In genomic region chr1:1115136-1115829, GRCh38 we compare ENCODE assay signal across 8 cellular contexts. TPM values are rescaled to one million over a fixed set of nuclear protein-coding genes. Genes with fewer than 3 reads are reported as not detected.
A peak's percentile ranks its signal among the peaks of the same experiment; 100 is the strongest.
DNase-seq lines count a peak whose midpoint lies in the region; ATAC-seq, FAIRE-seq and TF ChIP-seq lines count a peak whose summit lies in the region.

No MANE protein-coding gene starts in this region.

- TF ChIP-seq POLR2A in HepG2 (IDR thresholded peaks at IDR 0.05; ENCODE audit: insufficient read depth in 1 of 2, low read depth in 2 of 2, low read length in 2 of 2) = no peak

- H3K79me2 ChIP-seq in astrocyte (ENCODE audit: insufficient read depth, low read length) (peaks cover 40% of the 10 kb centered on the region), HepG2 (ENCODE audit: insufficient read depth, low read length) (peaks cover 6% of the 10 kb centered on the region)

- H3K27ac Mint-ChIP-seq in activated CD4-positive, alpha-beta T cell treated with anti-CD3 and anti-CD28 coated beads, Interleukin-2, amount 10 ng/mL, durations not matched to agents 24 days and 14 days = peak overlapping the region; percentile 73
- H3K27ac Mint-ChIP-seq in astrocyte (ENCODE audit: unreplicated experiment) = no peak overlapping the region

- TF ChIP-seq CTCF in astrocyte (IDR thresholded peaks at IDR 0.05; ENCODE audit: insufficient read depth, low read depth, low read length) (no peak), HepG2 (CRISPR knock-in tag; IDR thresholded peaks at IDR 0.05) (no peak)

- BruUV-seq in HepG2 (replicated peaks; lab: Mats Ljungman, UMichigan) = no TSS peak

- peak overlapping the region; percentile 63 for H3K27ac ChIP-seq in astrocyte (ENCODE audit: low read depth, low read length)
- peak overlapping the region; percentile 35 for H3K27ac ChIP-seq in HepG2 (ENCODE audit: extremely low read length, insufficient read depth, low read length)
- H3K27ac ChIP-seq in thymus (ENCODE audit: low read depth) = no peak overlapping the region

- H3K4me1 ChIP-seq in astrocyte (ENCODE audit: insufficient read depth, low read length) (no peaks in the 10 kb centered on the region), HepG2 (ENCODE audit: insufficient read depth, low read length) (peaks cover 23% of the 10 kb centered on the region), thymus (ENCODE audit: control insufficient read depth, insufficient read depth, low read length) (peaks cover 9% of the 10 kb centered on the region)

- H2AFZ ChIP-seq in astrocyte (ENCODE audit: low read depth, low read length) = no peak overlapping the region
- H2AFZ ChIP-seq in HepG2 (ENCODE audit: low read length) = no peak overlapping the region

- 28% methylated on average over 21 of the region's 45 CpGs for WGBS in HepG2 (ENCODE audit: low lambda C conversion rate)
- WGBS in thymus = 6% methylated on average over 44 of the region's 45 CpGs

- POLR2A ChIA-PET in HepG2 (lab: Yijun Ruan, JAX) = interaction anchor here (1.3 to 1.9 kb wide), 3 partner anchors 10 to 116 kb away, joined by 5 to 9 read pairs (median 6); no protein-coding TSS in a partner anchor

- TF ChIP-seq RAD21 in HepG2 (CRISPR knock-in tag; IDR thresholded peaks at IDR 0.05) = no peak

- FAIRE-seq in astrocyte (lab: Jason Lieb, UNC) = no peak
- FAIRE-seq in HepG2 (lab: Jason Lieb, UNC) = no peak

- ATAC-seq in HepG2 = no peak
- no peak for ATAC-seq in HG03097 (IDR thresholded peaks at IDR 0.05; ENCODE audit: low FRiP score, unreplicated experiment)
- no peak for ATAC-seq in GM21390 (IDR thresholded peaks at IDR 0.05; ENCODE audit: unreplicated experiment)

- intact Hi-C loops in activated CD4-positive, alpha-beta T cell treated with anti-CD3 and anti-CD28 coated beads, Interleukin-2, amount 10 ng/mL, durations not matched to agents 24 days and 14 days (cut with micrococcal nuclease) = no loop called here
- intact Hi-C loops in HepG2 (cut with micrococcal nuclease; ENCODE audit: unreplicated experiment) = no loop called here

- TF ChIP-seq EP300 in HepG2 (IDR thresholded peaks at IDR 0.05; ENCODE audit: low read depth in 2 of 2, low read length in 2 of 2) (no peak), HepG2 (CRISPR knock-in tag; IDR thresholded peaks at IDR 0.05; ENCODE audit: borderline replicate concordance) (no peak)

- peaks cover 3% of the 10 kb centered on the region for H3K27me3 ChIP-seq in astrocyte (ENCODE audit: insufficient read depth, low read length)
- H3K27me3 ChIP-seq in HepG2 (ENCODE audit: control insufficient read depth in 1 of 2, insufficient read depth in 2 of 2, low read length in 2 of 2) = peaks cover 7 to 31% of the 10 kb centered on the region in 2 experiments; a peak in 4 of 5 replicates
- H3K27me3 ChIP-seq in thymus (ENCODE audit: control insufficient read depth, insufficient read depth) = peaks cover 17% of the 10 kb centered on the region

- peaks cover 28% of the 10 kb centered on the region for H3K36me3 Mint-ChIP-seq in activated CD4-positive, alpha-beta T cell treated with anti-CD3 and anti-CD28 coated beads, Interleukin-2, amount 10 ng/mL, durations not matched to agents 24 days and 14 days (ENCODE audit: low read depth)
- peaks cover 12% of the 10 kb centered on the region for H3K36me3 Mint-ChIP-seq in astrocyte (ENCODE audit: low read depth, unreplicated experiment)

- peaks cover 9% of the 10 kb centered on the region for H3K4me1 Mint-ChIP-seq in activated CD4-positive, alpha-beta T cell treated with anti-CD3 and anti-CD28 coated beads, Interleukin-2, amount 10 ng/mL, durations not matched to agents 24 days and 14 days
- H3K4me1 Mint-ChIP-seq in astrocyte (ENCODE audit: low read depth, unreplicated experiment) = no peaks in the 10 kb centered on the region

- H3K4me2 ChIP-seq in astrocyte (ENCODE audit: low read length) = peak overlapping the region; percentile 92
- H3K4me2 ChIP-seq in HepG2 (ENCODE audit: low read depth, low read length) = peak overlapping the region; percentile 70

- peaks cover 13% of the 10 kb centered on the region for H3K9me3 Mint-ChIP-seq in activated CD4-positive, alpha-beta T cell treated with anti-CD3 and anti-CD28 coated beads, Interleukin-2, amount 10 ng/mL, durations not matched to agents 24 days and 14 days
- H3K9me3 Mint-ChIP-seq in astrocyte (ENCODE audit: unreplicated experiment) = peaks cover 4% of the 10 kb centered on the region

- H3K9me3 ChIP-seq in astrocyte (ENCODE audit: insufficient read depth, low read depth, low read length) = peaks cover 6% of the 10 kb centered on the region
- peaks cover 10% of the 10 kb centered on the region for H3K9me3 ChIP-seq in HepG2 (ENCODE audit: low read length)
- H3K9me3 ChIP-seq in thymus (ENCODE audit: control insufficient read depth) = peaks cover 8% of the 10 kb centered on the region

- in situ Hi-C loops in HepG2 (cut with HindIII; ENCODE audit: extremely low pct_ligation_motif_present, low pct_unique_long_range_greater_than_20kb) = no loop called here

- peaks cover 6% of the 10 kb centered on the region for H3K27me3 Mint-ChIP-seq in activated CD4-positive, alpha-beta T cell treated with anti-CD3 and anti-CD28 coated beads, Interleukin-2, amount 10 ng/mL, durations not matched to agents 24 days and 14 days
- H3K27me3 Mint-ChIP-seq in astrocyte (ENCODE audit: low read depth, unreplicated experiment) = peaks cover 17% of the 10 kb centered on the region

- H3K4me3 ChIP-seq in astrocyte (ENCODE audit: insufficient read depth, low read depth, low read length) (peak overlapping the region; percentile 63), HepG2 (replicated peaks in 1 of 3; ENCODE audit: insufficient read depth in 1 of 3, low read depth in 2 of 3, low read length in 3 of 3) (peak overlapping the region; percentile 72 to 83 (median 73)), thymus (ENCODE audit: low read length) (peak overlapping the region; percentile 88)

- peaks cover 10% of the 10 kb centered on the region for H4K20me1 ChIP-seq in astrocyte (ENCODE audit: insufficient read depth, low read length)
- H4K20me1 ChIP-seq in HepG2 (ENCODE audit: insufficient read depth, low read length) = no peaks in the 10 kb centered on the region

- CTCF ChIA-PET in HepG2 (lab: Yijun Ruan, JAX; ENCODE audit: low intra/inter-chr PET ratio, low total read pairs) = no interaction called here

- no peak for DNase-seq in activated CD4-positive, alpha-beta T cell treated with anti-CD3 and anti-CD28 coated beads, Interleukin-2, amount 10 ng/mL, durations not matched to agents 24 days and 14 days
- no peak for DNase-seq in activated CD4-positive, alpha-beta T cell treated with anti-CD3 and anti-CD28 coated beads for 48 hours
- no peak for DNase-seq in astrocyte (ENCODE audit: low read depth)
- no peak for DNase-seq in HepG2 (ENCODE audit: low spot score)
- no peak for DNase-seq in NCI-H187 (lab: John Stamatoyannopoulos, UW)

- peak overlapping the region; percentile 77 for H3K9ac ChIP-seq in astrocyte (ENCODE audit: low read length)
- H3K9ac ChIP-seq in HepG2 (ENCODE audit: insufficient read depth, low read depth, low read length) = peak overlapping the region; percentile 68; the same call in 1 of the 2 replicates

- H3K36me3 ChIP-seq in astrocyte (ENCODE audit: insufficient read depth, low read length) (no peaks in the 10 kb centered on the region), HepG2 (replicated peaks in 1 of 2; ENCODE audit: control insufficient read depth in 1 of 2, insufficient read depth in 2 of 2, low read length in 2 of 2) (peaks cover 5 to 7% of the 10 kb centered on the region in 2 experiments; a peak in 3 of 5 replicates), thymus (ENCODE audit: control insufficient read depth, insufficient read depth) (peaks cover 8% of the 10 kb centered on the region)

- H3K4me3 Mint-ChIP-seq in activated CD4-positive, alpha-beta T cell treated with anti-CD3 and anti-CD28 coated beads, Interleukin-2, amount 10 ng/mL, durations not matched to agents 24 days and 14 days = peak overlapping the region; percentile 87
- peak overlapping the region; percentile 85 for H3K4me3 Mint-ChIP-seq in astrocyte (ENCODE audit: unreplicated experiment)

RNA-seq across cellular contexts. Expression of gene C1orf159, which starts 0.6 kb away (rescaled TPM):
- total RNA-seq in activated CD4-positive, alpha-beta T cell treated with anti-CD3 and anti-CD28 coated beads, Interleukin-2, amount 10 ng/mL, durations not matched to agents 24 days and 14 days = 24.5 and 28.0 TPM in 2 replicates
- total RNA-seq in astrocyte (10.6 and 13.9 TPM in 2 replicates), HepG2 (2016; rRNA removed; fragmentation: Illumina TruSeq; extraction: Trizol) (3.8 and 6.7 TPM in 2 replicates)
- 6.3 and 6.8 TPM in 2 replicates for total RNA-seq in HepG2 (2016; cell fraction: cytosol; rRNA removed; fragmentation: Illumina TruSeq; extraction: Trizol; ENCODE audit: low read depth)
- 3.6 and 6.6 TPM in 2 replicates for total RNA-seq in HepG2 (2016; cell fraction: insoluble cytoplasmic fraction; rRNA removed; fragmentation: Illumina TruSeq; extraction: Trizol)
- 7.4 and 7.9 TPM in 2 replicates for total RNA-seq in HepG2 (2016; cell fraction: membrane; rRNA removed; fragmentation: Illumina TruSeq; extraction: Trizol)
- total RNA-seq in HepG2 (2016; cell fraction: nucleus; rRNA removed; fragmentation: Illumina TruSeq; extraction: Trizol) = 6.3 and 7.7 TPM in 2 replicates
- polyA plus RNA-seq in HepG2 (2011; rRNA removed) (3.8 and 4.2 TPM in 2 replicates), thymus (17.8 TPM)
- polyA plus RNA-seq in HepG2 (2011; cell fraction: cytosol; rRNA removed) = 1.7 and 4.2 TPM in 2 replicates
- 22.9 and 35.9 TPM in 2 replicates for polyA plus RNA-seq in HepG2 (2011; cell fraction: nucleus; rRNA removed)
- polyA plus RNA-seq in HepG2 (2012) = 2.8 and 3.2 TPM in 2 replicates
- polyA plus RNA-seq in HepG2 (2016; cell fraction: cytosol; fragmentation: Illumina TruSeq; extraction: Trizol; ENCODE audit: low read depth) = 4.7 and 6.0 TPM in 2 replicates
- polyA plus RNA-seq in HepG2 (2016; cell fraction: insoluble cytoplasmic fraction; fragmentation: Illumina TruSeq; extraction: Trizol; ENCODE audit: low read depth) = 3.5 and 4.0 TPM in 2 replicates
- 7.0 and 8.1 TPM in 2 replicates for polyA plus RNA-seq in HepG2 (2016; cell fraction: membrane; fragmentation: Illumina TruSeq; extraction: Trizol; ENCODE audit: low read depth)
- polyA plus RNA-seq in HepG2 (2016; cell fraction: nucleus; fragmentation: Illumina TruSeq; extraction: Trizol; ENCODE audit: insufficient read depth, low read depth) = 19.9 and 20.1 TPM in 2 replicates
- 2.9 and 5.6 TPM in 2 replicates for polyA minus RNA-seq in HepG2 (2011; rRNA and poly(A)+ RNA removed; ENCODE audit: low replicate concordance)
- polyA minus RNA-seq in HepG2 (2011; cell fraction: cytosol; rRNA and poly(A)+ RNA removed) = 2.1 and 2.2 TPM in 2 replicates
- polyA minus RNA-seq in HepG2 (2011; cell fraction: nucleus; rRNA and poly(A)+ RNA removed) = 3.7 and 4.5 TPM in 2 replicates

RNA-seq across cellular contexts. Expression of gene RNF223, which starts 41.2 kb away (rescaled TPM):
- total RNA-seq in activated CD4-positive, alpha-beta T cell treated with anti-CD3 and anti-CD28 coated beads, Interleukin-2, amount 10 ng/mL, durations not matched to agents 24 days and 14 days = not detected in 2 replicates
- 0.18 and 0.38 TPM in 2 replicates for total RNA-seq in astrocyte
- not detected in 2 replicates for total RNA-seq in HepG2 (2016; rRNA removed; fragmentation: Illumina TruSeq; extraction: Trizol)
- not detected in 2 replicates for total RNA-seq in HepG2 (2016; cell fraction: cytosol; rRNA removed; fragmentation: Illumina TruSeq; extraction: Trizol; ENCODE audit: low read depth)
- total RNA-seq in HepG2 (2016; cell fraction: insoluble cytoplasmic fraction; rRNA removed; fragmentation: Illumina TruSeq; extraction: Trizol) = not detected in 2 replicates
- not detected in 2 replicates for total RNA-seq in HepG2 (2016; cell fraction: membrane; rRNA removed; fragmentation: Illumina TruSeq; extraction: Trizol)
- not detected in 2 replicates for total RNA-seq in HepG2 (2016; cell fraction: nucleus; rRNA removed; fragmentation: Illumina TruSeq; extraction: Trizol)
- 0.03 and 0.05 TPM in 2 replicates for polyA plus RNA-seq in HepG2 (2011; rRNA removed)
- 0.04 TPM in 1 of 2 replicates, not detected in the other for polyA plus RNA-seq in HepG2 (2011; cell fraction: cytosol; rRNA removed)
- not detected in 2 replicates for polyA plus RNA-seq in HepG2 (2011; cell fraction: nucleus; rRNA removed)
- polyA plus RNA-seq in HepG2 (2012) = 0.07 and 0.08 TPM in 2 replicates
- polyA plus RNA-seq in HepG2 (2016; cell fraction: cytosol; fragmentation: Illumina TruSeq; extraction: Trizol; ENCODE audit: low read depth) = not detected in 2 replicates
- polyA plus RNA-seq in HepG2 (2016; cell fraction: insoluble cytoplasmic fraction; fragmentation: Illumina TruSeq; extraction: Trizol; ENCODE audit: low read depth) = not detected in 2 replicates
- polyA plus RNA-seq in HepG2 (2016; cell fraction: membrane; fragmentation: Illumina TruSeq; extraction: Trizol; ENCODE audit: low read depth) = not detected in 2 replicates
- polyA plus RNA-seq in HepG2 (2016; cell fraction: nucleus; fragmentation: Illumina TruSeq; extraction: Trizol; ENCODE audit: insufficient read depth, low read depth) = not detected in 2 replicates
- 2.1 TPM in 1 of 2 replicates, not detected in the other for polyA minus RNA-seq in HepG2 (2011; rRNA and poly(A)+ RNA removed; ENCODE audit: low replicate concordance)
- polyA minus RNA-seq in HepG2 (2011; cell fraction: cytosol; rRNA and poly(A)+ RNA removed) = not detected in 2 replicates
- polyA minus RNA-seq in HepG2 (2011; cell fraction: nucleus; rRNA and poly(A)+ RNA removed) = 0.26 TPM in 1 of 2 replicates, not detected in the other
- 0.37 TPM for polyA plus RNA-seq in thymus

RNA-seq across cellular contexts. Expression of gene TTLL10, which starts 58.4 kb away (rescaled TPM):
- not detected in 2 replicates for total RNA-seq in activated CD4-positive, alpha-beta T cell treated with anti-CD3 and anti-CD28 coated beads, Interleukin-2, amount 10 ng/mL, durations not matched to agents 24 days and 14 days
- total RNA-seq in astrocyte = not detected in 2 replicates
- total RNA-seq in HepG2 (2016; rRNA removed; fragmentation: Illumina TruSeq; extraction: Trizol) = not detected in 2 replicates
- not detected in 2 replicates for total RNA-seq in HepG2 (2016; cell fraction: cytosol; rRNA removed; fragmentation: Illumina TruSeq; extraction: Trizol; ENCODE audit: low read depth)
- total RNA-seq in HepG2 (2016; cell fraction: insoluble cytoplasmic fraction; rRNA removed; fragmentation: Illumina TruSeq; extraction: Trizol) = not detected in 2 replicates
- not detected in 2 replicates for total RNA-seq in HepG2 (2016; cell fraction: membrane; rRNA removed; fragmentation: Illumina TruSeq; extraction: Trizol)
- not detected in 2 replicates for total RNA-seq in HepG2 (2016; cell fraction: nucleus; rRNA removed; fragmentation: Illumina TruSeq; extraction: Trizol)
- polyA plus RNA-seq in HepG2 (2011; rRNA removed) = not detected in 2 replicates
- 0.06 and 0.08 TPM in 2 replicates for polyA plus RNA-seq in HepG2 (2011; cell fraction: cytosol; rRNA removed)
- polyA plus RNA-seq in HepG2 (2011; cell fraction: nucleus; rRNA removed) = 0.24 and 0.48 TPM in 2 replicates
- polyA plus RNA-seq in HepG2 (2012) = 0.07 TPM in 1 of 2 replicates, not detected in the other
- polyA plus RNA-seq in HepG2 (2016; cell fraction: cytosol; fragmentation: Illumina TruSeq; extraction: Trizol; ENCODE audit: low read depth) = not detected in 2 replicates
- polyA plus RNA-seq in HepG2 (2016; cell fraction: insoluble cytoplasmic fraction; fragmentation: Illumina TruSeq; extraction: Trizol; ENCODE audit: low read depth) = not detected in 2 replicates
- polyA plus RNA-seq in HepG2 (2016; cell fraction: membrane; fragmentation: Illumina TruSeq; extraction: Trizol; ENCODE audit: low read depth) = not detected in 2 replicates
- polyA plus RNA-seq in HepG2 (2016; cell fraction: nucleus; fragmentation: Illumina TruSeq; extraction: Trizol; ENCODE audit: insufficient read depth, low read depth) = not detected in 2 replicates
- 0.18 TPM in 1 of 2 replicates, not detected in the other for polyA minus RNA-seq in HepG2 (2011; rRNA and poly(A)+ RNA removed; ENCODE audit: low replicate concordance)
- not detected in 2 replicates for polyA minus RNA-seq in HepG2 (2011; cell fraction: cytosol; rRNA and poly(A)+ RNA removed)
- polyA minus RNA-seq in HepG2 (2011; cell fraction: nucleus; rRNA and poly(A)+ RNA removed) = not detected in 2 replicates
- 0.27 TPM for polyA plus RNA-seq in thymus
